In genomic region chr2:28544405-28544914, GRCh38 we compare ENCODE assay signal across 12 cellular contexts. TPM values are rescaled to one million over a fixed set of nuclear protein-coding genes. Genes with fewer than 3 reads are reported as not detected.
DNase-seq lines count a peak whose midpoint lies in the region; ATAC-seq and TF ChIP-seq lines count a peak whose summit lies in the region.
"Had no signal": no experiment of that assay in that cellular context is flagged by ENCODE, and none has a peak within 500 bp of the region (broad histone marks: within the 10 kb centered on the region; RNA-seq: fewer than 3 reads in every experiment).

No MANE protein-coding gene starts in this region.

- POLR2A ChIA-PET in activated CD8-positive, alpha-beta T cell treated with anti-CD3 and anti-CD28 coated beads, Interleukin-2, amount 10 ng/mL, durations not matched to agents 7 days and 5 days (lab: Charles Lee) = no interaction called here

- no peak for DNase-seq in stimulated activated naive CD8-positive, alpha-beta T cell treated with anti-CD3 and anti-CD28 coated beads, Interleukin-15, amount 100 ng/mL, for 72 hours
- DNase-seq in activated CD8-positive, alpha-beta T cell treated with anti-CD3 and anti-CD28 coated beads, Interleukin-2, amount 10 ng/mL, durations not matched to agents 7 days and 5 days = no peak
- DNase-seq in iPS-NIHi7 (ENCODE audit: extremely low spot score) = peak; percentile 45
- no peak for DNase-seq in SIG-M5 treated with dmso at 0.1 percent for 504 hours (lab: John Stamatoyannopoulos, UW; ENCODE audit: unreplicated experiment)
- DNase-seq in foreskin fibroblast = no peak
- no peak for DNase-seq in stimulated activated CD4-positive, alpha-beta T cell treated with anti-CD3 and anti-CD28 coated beads, Interleukin-4, amount 100 ng/mL, for 4 hours
- DNase-seq: activated B cell treated with CpG ODN at 0.5 μM for 24 hours, NCI-H187 had no signal

- H3K4me1 Mint-ChIP-seq in stimulated activated naive CD8-positive, alpha-beta T cell treated with anti-CD3 and anti-CD28 coated beads, Interleukin-15, Interleukin-2, amounts not matched to agents 100 ng/mL and 50 ng/mL, for 24 hours (ENCODE audit: low read depth) = peaks cover 36% of the 10 kb centered on the region
- H3K4me1 Mint-ChIP-seq in stimulated activated naive CD8-positive, alpha-beta T cell treated with anti-CD3 and anti-CD28 coated beads, Interleukin-15, amount 100 ng/mL, for 72 hours = peaks cover 23% of the 10 kb centered on the region
- H3K4me1 Mint-ChIP-seq in activated CD8-positive, alpha-beta T cell treated with anti-CD3 and anti-CD28 coated beads, Interleukin-2, amount 10 ng/mL, durations not matched to agents 7 days and 5 days (ENCODE audit: low read depth) = peaks cover 54% of the 10 kb centered on the region
- H3K4me1 Mint-ChIP-seq: activated B cell treated with CpG ODN at 0.5 μM for 24 hours had no signal

- no peak overlapping the region for H3K4me3 ChIP-seq in urinary bladder (ENCODE audit: low read depth, low read length)
- no peak overlapping the region for H3K4me3 ChIP-seq in foreskin fibroblast (ENCODE audit: low read depth in 1 of 2, low read length in 2 of 2)
- H3K4me3 ChIP-seq: BLaER1, prostate gland had no signal

- H3K27me3 Mint-ChIP-seq in stimulated activated naive CD8-positive, alpha-beta T cell treated with anti-CD3 and anti-CD28 coated beads, Interleukin-15, Interleukin-2, amounts not matched to agents 100 ng/mL and 50 ng/mL, for 24 hours = no peaks in the 10 kb centered on the region
- no peaks in the 10 kb centered on the region for H3K27me3 Mint-ChIP-seq in stimulated activated naive CD8-positive, alpha-beta T cell treated with anti-CD3 and anti-CD28 coated beads, Interleukin-15, amount 100 ng/mL, for 72 hours
- H3K27me3 Mint-ChIP-seq in activated CD8-positive, alpha-beta T cell treated with anti-CD3 and anti-CD28 coated beads, Interleukin-2, amount 10 ng/mL, durations not matched to agents 7 days and 5 days (ENCODE audit: low read depth) = peaks cover 3% of the 10 kb centered on the region

- CTCF ChIA-PET in activated CD8-positive, alpha-beta T cell treated with anti-CD3 and anti-CD28 coated beads, Interleukin-2, amount 10 ng/mL, durations not matched to agents 7 days and 5 days (lab: Charles Lee) = interaction anchor here (2.1 kb wide), 1 partner anchor 22 kb away, joined by 8 read pairs; no protein-coding TSS in a partner anchor

- H3K4me1 ChIP-seq in urinary bladder (ENCODE audit: insufficient read depth) = no peaks in the 10 kb centered on the region
- H3K4me1 ChIP-seq: prostate gland had no signal

- H3K36me3 Mint-ChIP-seq in stimulated activated naive CD8-positive, alpha-beta T cell treated with anti-CD3 and anti-CD28 coated beads, Interleukin-15, Interleukin-2, amounts not matched to agents 100 ng/mL and 50 ng/mL, for 24 hours (ENCODE audit: low read depth) = no peaks in the 10 kb centered on the region
- no peaks in the 10 kb centered on the region for H3K36me3 Mint-ChIP-seq in activated CD8-positive, alpha-beta T cell treated with anti-CD3 and anti-CD28 coated beads, Interleukin-2, amount 10 ng/mL, durations not matched to agents 7 days and 5 days (ENCODE audit: low read depth)

- no peak for TF ChIP-seq CTCF in foreskin fibroblast (IDR thresholded peaks at IDR 0.05; ENCODE audit: low read depth, low read length)

- no peaks in the 10 kb centered on the region for H3K36me3 ChIP-seq in urinary bladder (ENCODE audit: insufficient read depth)
- H3K36me3 ChIP-seq: BLaER1, prostate gland had no signal

- no peak overlapping the region for H3K4me3 Mint-ChIP-seq in stimulated activated naive CD8-positive, alpha-beta T cell treated with anti-CD3 and anti-CD28 coated beads, Interleukin-15, Interleukin-2, amounts not matched to agents 100 ng/mL and 50 ng/mL, for 24 hours
- H3K4me3 Mint-ChIP-seq in stimulated activated naive CD8-positive, alpha-beta T cell treated with anti-CD3 and anti-CD28 coated beads, Interleukin-15, amount 100 ng/mL, for 72 hours = peak overlapping the region in 1 of 2 donors; percentile 7
- H3K4me3 Mint-ChIP-seq in activated CD8-positive, alpha-beta T cell treated with anti-CD3 and anti-CD28 coated beads, Interleukin-2, amount 10 ng/mL, durations not matched to agents 7 days and 5 days = peak overlapping the region; percentile 3
- H3K4me3 Mint-ChIP-seq: activated B cell treated with CpG ODN at 0.5 μM for 24 hours had no signal

- peak overlapping the region; percentile 26 for H3K27ac ChIP-seq in urinary bladder (ENCODE audit: low read depth)
- H3K27ac ChIP-seq: BLaER1, prostate gland had no signal

- 73% methylated on average over 8 of the region's 8 CpGs for WGBS in urinary bladder

- H3K9me3 Mint-ChIP-seq in stimulated activated naive CD8-positive, alpha-beta T cell treated with anti-CD3 and anti-CD28 coated beads, Interleukin-15, Interleukin-2, amounts not matched to agents 100 ng/mL and 50 ng/mL, for 24 hours = no peaks in the 10 kb centered on the region
- H3K9me3 Mint-ChIP-seq in stimulated activated naive CD8-positive, alpha-beta T cell treated with anti-CD3 and anti-CD28 coated beads, Interleukin-15, amount 100 ng/mL, for 72 hours = no peaks in the 10 kb centered on the region
- no peaks in the 10 kb centered on the region for H3K9me3 Mint-ChIP-seq in activated CD8-positive, alpha-beta T cell treated with anti-CD3 and anti-CD28 coated beads, Interleukin-2, amount 10 ng/mL, durations not matched to agents 7 days and 5 days (ENCODE audit: insufficient read depth)
- H3K9me3 Mint-ChIP-seq: activated B cell treated with CpG ODN at 0.5 μM for 24 hours had no signal

- H3K27ac Mint-ChIP-seq in stimulated activated naive CD8-positive, alpha-beta T cell treated with anti-CD3 and anti-CD28 coated beads, Interleukin-15, Interleukin-2, amounts not matched to agents 100 ng/mL and 50 ng/mL, for 24 hours = peak overlapping the region; percentile 51
- H3K27ac Mint-ChIP-seq in stimulated activated naive CD8-positive, alpha-beta T cell treated with anti-CD3 and anti-CD28 coated beads, Interleukin-15, amount 100 ng/mL, for 72 hours = peak overlapping the region in 1 of 2 donors; percentile 89
- peak overlapping the region; percentile 88 for H3K27ac Mint-ChIP-seq in activated CD8-positive, alpha-beta T cell treated with anti-CD3 and anti-CD28 coated beads, Interleukin-2, amount 10 ng/mL, durations not matched to agents 7 days and 5 days
- H3K27ac Mint-ChIP-seq: activated B cell treated with CpG ODN at 0.5 μM for 24 hours had no signal

- no peak for ATAC-seq in stimulated activated naive CD8-positive, alpha-beta T cell treated with anti-CD3 and anti-CD28 coated beads, Interleukin-15, amount 100 ng/mL, for 72 hours
- peak; percentile 5 for ATAC-seq in activated CD8-positive, alpha-beta T cell treated with anti-CD3 and anti-CD28 coated beads, Interleukin-2, amount 10 ng/mL, durations not matched to agents 7 days and 5 days

RNA-seq across cellular contexts. Expression of gene PLB1, which starts 48.6 kb away (rescaled TPM):
- 1 to 10 TPM; 1.0 to 1.4 TPM for total RNA-seq in activated CD8-positive, alpha-beta T cell treated with anti-CD3 and anti-CD28 coated beads, Interleukin-2, amount 10 ng/mL, durations not matched to agents 7 days and 5 days
- total RNA-seq in urinary bladder = 5.0 TPM
- polyA plus RNA-seq in urinary bladder = 4.7 TPM
